ENCODE assay signal across 8 cellular contexts in genomic region chr10:114470956-114471905, GRCh38.
A peak's percentile ranks its signal among the peaks of the same experiment; 100 is the strongest.
DNase-seq lines count a peak whose midpoint lies in the region; ATAC-seq and TF ChIP-seq lines count a peak whose summit lies in the region.

No MANE protein-coding gene starts in this region.

- peak; percentile 87 for TF ChIP-seq CTCF in astrocyte of the cerebellum (IDR thresholded peaks at IDR 0.05; ENCODE audit: low read depth, low read length, missing control alignments)

- peak; percentile 94 for ATAC-seq in HG02623 (IDR thresholded peaks at IDR 0.05; ENCODE audit: unreplicated experiment)

- no peak overlapping the region for H3K4me3 ChIP-seq in astrocyte of the cerebellum (ENCODE audit: low read depth, low read length)

- in situ Hi-C loops in astrocyte of the cerebellum (cut with HindIII; ENCODE audit: low sequenced_read_pairs) = loop anchor here (5.0 kb wide), 1 partner anchor 39 kb away; no protein-coding TSS in a partner anchor

- DNase-seq in NCI-H524 (lab: John Stamatoyannopoulos, UW) (peak; percentile 21 to 50), NCI-H524 treated with DMSO at 0.1 percent for 48 hours (lab: John Stamatoyannopoulos, UW) (no peak), NCI-H1092 (lab: John Stamatoyannopoulos, UW) (peak; percentile 55), T-helper 9 cell (peak; percentile 49), astrocyte of the cerebellum (ENCODE audit: low read depth) (peak; percentile 53), hypothalamus (lab: John Stamatoyannopoulos, UW) (peak in 29 of 51 donors; percentile 1 to 71 (median 41)), smooth muscle cell of the brain vasculature (ENCODE audit: low read depth, low spot score) (peak; percentile 35)
